In the genomic region with DNA sequence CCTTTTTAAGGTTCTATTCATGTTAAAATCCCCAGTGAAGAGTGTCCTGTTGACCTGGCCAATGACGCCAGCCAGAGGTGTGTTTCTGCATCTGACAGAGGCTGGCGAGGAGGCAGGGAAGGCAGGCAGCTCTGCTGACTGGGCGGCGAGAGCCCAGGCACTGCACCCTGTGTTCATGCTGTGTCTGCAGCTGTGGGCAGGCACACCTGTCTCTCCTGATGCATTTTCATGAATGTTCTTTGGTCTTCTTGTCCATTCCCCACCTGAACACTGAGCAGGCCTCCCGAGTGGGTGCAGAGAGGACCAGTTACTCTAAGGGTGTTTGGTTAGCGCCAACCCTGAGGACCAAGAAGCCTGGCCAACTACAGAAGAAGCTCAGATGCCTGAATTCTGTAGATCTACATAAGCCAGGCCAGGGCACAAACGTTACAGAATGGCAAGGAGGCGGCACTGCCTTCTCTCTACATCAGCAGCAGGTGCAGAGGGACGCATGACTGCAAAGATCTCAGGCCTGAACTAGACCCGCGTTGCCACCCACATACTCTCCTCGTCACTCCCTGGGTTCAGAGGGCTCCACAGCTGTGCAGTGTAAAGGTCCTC, we compare ENCODE assay signal across 29 cellular contexts.
"Had no signal": no experiment of that assay in that cellular context is flagged by ENCODE, and none has a peak within 500 bp of the region (broad histone marks: within the 10 kb centered on the region; RNA-seq: fewer than 3 reads in every experiment).

No MANE protein-coding gene starts in this region.

- ATAC-seq: activated naive CD4-positive, alpha-beta T cell treated with anti-CD3 and anti-CD28 coated beads, Interleukin-2, amount 50 U/mL, for 72 hours; activated T-cell treated with anti-CD3 and anti-CD28 coated beads, Interleukin-2, amount 50 U/mL, for 4 hours; mucosa of descending colon; sciatic nerve had no signal

- H3K9me3 ChIP-seq: colonic mucosa, left ventricle myocardium inferior, neutrophil, ovary, prostate gland, thoracic aorta, uterus had no signal

- H3K4me3 Mint-ChIP-seq: activated CD4-positive, alpha-beta memory T cell treated with anti-CD3 and anti-CD28 coated beads for 36 hours; activated T-cell treated with anti-CD3 and anti-CD28 coated beads, Interleukin-2, amount 50 U/mL, for 4 hours; natural killer cell treated with Interleukin-12 subunit alpha and Interleukin-12 subunit beta and Interleukin-15 and Interleukin-18, amount 100 ng/mL, for 72 hours; stimulated activated naive CD8-positive, alpha-beta T cell treated with anti-CD3 and anti-CD28 coated beads, Interleukin-15, Interleukin-2, amounts not matched to agents 100 ng/mL and 50 ng/mL, for 24 hours; T-helper 2 cell treated with Interferon-gamma antibody and Interleukin-4, amounts not matched to agents 5 μg/mL and 100 μg/mL, for 36 hours had no signal

- DNase-seq: activated CD4-positive, alpha-beta memory T cell treated with anti-CD3 and anti-CD28 coated beads for 36 hours; activated CD4-positive, alpha-beta T cell treated with anti-CD3 and anti-CD28 coated beads for 48 hours; activated CD4-positive, CD25-positive, alpha-beta regulatory T cell; activated naive CD4-positive, alpha-beta T cell; activated T-cell treated with anti-CD3 and anti-CD28 coated beads, Interleukin-2, amount 50 U/mL, for 4 hours; cerebellar nuclear complex; colonic mucosa; effector CD8-positive, alpha-beta T cell; left ventricle myocardium inferior; mucosa of descending colon; ovary; retina; stimulated activated CD4-positive, alpha-beta T cell treated with anti-CD3 and anti-CD28 coated beads, Interleukin-12 subunit alpha, Interleukin-12 subunit beta, amount 100 ng/mL, for 4 hours; stimulated activated CD4-positive, alpha-beta T cell treated with anti-CD3 and anti-CD28 coated beads, Interleukin-4, amount 100 ng/mL, for 1 hour; T-helper 1 cell; trophoblast cell; uterus had no signal

- H3K4me1 ChIP-seq: colonic mucosa, left ventricle myocardium inferior, prostate gland, uterus had no signal

- H3K27ac ChIP-seq: colonic mucosa, epithelial cell of prostate, left ventricle myocardium inferior, neutrophil, ovary, prostate gland, thoracic aorta, uterus had no signal

- H3K36me3 Mint-ChIP-seq: activated CD4-positive, alpha-beta memory T cell treated with anti-CD3 and anti-CD28 coated beads for 36 hours; activated naive CD4-positive, alpha-beta T cell treated with anti-CD3 and anti-CD28 coated beads, Interleukin-2, amount 50 U/mL, for 72 hours; natural killer cell treated with Interleukin-12 subunit alpha and Interleukin-12 subunit beta and Interleukin-15 and Interleukin-18, amount 100 ng/mL, for 72 hours had no signal

- H3K4me3 ChIP-seq: colonic mucosa, left ventricle myocardium inferior, lung, mucosa of descending colon, ovary, prostate gland, skin epidermis, thoracic aorta, uterus had no signal

- H3K36me3 ChIP-seq: colonic mucosa, left ventricle myocardium inferior, neutrophil, ovary, prostate gland, thoracic aorta, uterus had no signal

- H3K27ac Mint-ChIP-seq: activated CD4-positive, alpha-beta memory T cell treated with anti-CD3 and anti-CD28 coated beads for 36 hours; activated T-helper 2 cell treated with anti-CD3 and anti-CD28 coated beads, Interferon-gamma antibody, Interleukin-2, Interleukin-4, amounts not matched to agents 10 μg/mL and 5 μg/mL and 100 μg/mL, durations not matched to agents 14 hours and 24 hours and 36 hours; natural killer cell treated with Interleukin-12 subunit alpha and Interleukin-12 subunit beta and Interleukin-15 and Interleukin-18, amount 100 ng/mL, for 72 hours; stimulated activated naive CD8-positive, alpha-beta T cell treated with anti-CD3 and anti-CD28 coated beads, Interleukin-15, Interleukin-2, amounts not matched to agents 100 ng/mL and 50 ng/mL, for 24 hours; T-helper 2 cell treated with Interferon-gamma antibody and Interleukin-4, amounts not matched to agents 5 μg/mL and 100 μg/mL, for 36 hours had no signal

- H3K27me3 ChIP-seq: colonic mucosa, neutrophil, ovary, uterus had no signal

- H3K27me3 Mint-ChIP-seq: activated CD4-positive, alpha-beta memory T cell treated with anti-CD3 and anti-CD28 coated beads for 36 hours; stimulated activated naive CD8-positive, alpha-beta T cell treated with anti-CD3 and anti-CD28 coated beads, Interleukin-15, Interleukin-2, amounts not matched to agents 100 ng/mL and 50 ng/mL, for 24 hours had no signal
